8 cellular contexts compared by ENCODE assay signal in the genomic region with DNA sequence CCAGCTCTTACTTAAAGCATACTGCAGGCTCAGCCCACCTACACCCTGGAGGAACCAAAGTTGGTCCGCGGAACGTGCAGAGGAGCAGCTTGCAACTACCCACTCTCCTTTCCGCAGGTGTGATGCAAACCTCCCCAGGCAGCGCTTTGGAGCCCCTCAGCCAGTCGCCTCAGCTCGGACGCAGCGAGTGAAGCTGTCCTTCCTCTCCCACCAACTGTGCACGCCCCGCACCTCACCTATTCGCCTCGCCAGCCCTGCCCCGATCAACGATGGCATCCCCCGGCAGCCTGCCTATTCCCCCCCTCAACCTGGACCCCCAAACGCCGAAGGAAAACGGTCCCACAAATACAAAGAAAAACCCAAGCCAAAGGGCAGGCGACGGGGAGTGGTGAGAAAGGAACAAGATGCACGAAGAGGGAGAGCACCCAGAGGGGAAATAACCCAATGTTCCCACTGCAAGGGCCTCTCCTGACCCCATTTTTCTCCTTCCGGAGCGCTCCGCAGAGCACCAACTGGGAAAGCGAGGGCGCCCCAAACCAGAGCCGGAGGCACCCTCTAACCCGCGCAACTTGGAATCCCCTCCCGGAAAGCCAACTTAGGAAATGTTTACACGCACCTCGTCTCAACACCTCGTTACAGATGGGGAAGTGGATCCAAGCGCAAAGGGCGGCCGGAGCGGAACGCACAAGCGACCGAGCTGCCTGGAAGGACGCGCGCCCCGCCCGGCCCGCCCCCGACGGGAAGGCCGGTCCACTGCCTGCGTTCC. TPM values are rescaled to one million over a fixed set of nuclear protein-coding genes. Genes with fewer than 3 reads are reported as not detected.
A peak's percentile ranks its signal among the peaks of the same experiment; 100 is the strongest.
DNase-seq lines count a peak whose midpoint lies in the region; ATAC-seq and TF ChIP-seq lines count a peak whose summit lies in the region.

No MANE protein-coding gene starts in this region.

- H3K9me2 ChIP-seq in GM23338 (ENCODE audit: insufficient read depth): no peaks in the 10 kb centered on the region

- peaks cover 26% of the 10 kb centered on the region for H3K4me1 Mint-ChIP-seq in GM23338

- peaks cover 32% of the 10 kb centered on the region for H4K20me1 ChIP-seq in GM23338 (replicated peaks; ENCODE audit: insufficient read depth)

- peaks cover 23% of the 10 kb centered on the region for H3K4me1 ChIP-seq in GM23338 (ENCODE audit: insufficient read depth)

- peak overlapping the region; percentile 98 for H3K4me3 ChIP-seq in GM23338

- peaks cover 24% of the 10 kb centered on the region for H3K36me3 Mint-ChIP-seq in GM23338 (ENCODE audit: low read depth)

- H3K27ac Mint-ChIP-seq in GM23338: peak overlapping the region; percentile 84; the same call in 1 of the 2 replicates

- H2AFZ ChIP-seq in GM23338: peak overlapping the region; percentile 98

- peak overlapping the region; percentile 95 for H3K4me2 ChIP-seq in GM23338

- H3K79me2 ChIP-seq in GM23338 (replicated peaks; ENCODE audit: insufficient read depth): peaks cover 43% of the 10 kb centered on the region

- no peaks in the 10 kb centered on the region for H3K9me3 Mint-ChIP-seq in GM23338

- ATAC-seq in GM23338: peak; percentile 47
- peak; percentile 46 to 55 for ATAC-seq in activated CD4-positive, CD25-positive, alpha-beta regulatory T cell treated with anti-CD3 and anti-CD28 coated beads, Interleukin-2, amount 50 U/mL, for 24 hours

- 0 out of 2 replicates have a peak, but pooled peaks cover 5% of the 10 kb centered on the region for H3F3A ChIP-seq in GM23338 (replicated peaks; ENCODE audit: low read depth)

- no peaks in the 10 kb centered on the region for H3K27me3 ChIP-seq in GM23338 (ENCODE audit: insufficient read depth)

- peaks cover 16% of the 10 kb centered on the region for H3K27me3 Mint-ChIP-seq in GM23338 (ENCODE audit: insufficient read depth, low read depth, poor library complexity)

- H3K27ac ChIP-seq in GM23338 (ENCODE audit: low read depth): peak overlapping the region; percentile 90; the same call in 1 of the 2 replicates

- DNase-seq in GM10266 (ENCODE audit: extremely low spot score) (peak; percentile 59), GM23338 (ENCODE audit: low spot score) (peak; percentile 60), LHCN-M2 (ENCODE audit: low read depth) (peak; percentile 39), cerebellum (ENCODE audit: low spot score) (peak; percentile 47), kidney tubule cell (ENCODE audit: low spot score) (peak; percentile 40), NCI-H446 treated with DMSO at 0.1 percent for 48 hours (lab: John Stamatoyannopoulos, UW) (no peak)
- DNase-seq in stimulated activated CD4-positive, alpha-beta T cell treated with anti-CD3 and anti-CD28 coated beads, Interleukin-1b, Interleukin-23, amount 100 ng/mL, for 48 hours: peak; percentile 42

- H3K4me3 Mint-ChIP-seq in GM23338: peak overlapping the region; percentile 97

- no peaks in the 10 kb centered on the region for H3K36me3 ChIP-seq in GM23338 (ENCODE audit: insufficient read depth)

- TF ChIP-seq CTCF in GM10266 (IDR thresholded peaks at IDR 0.05; ENCODE audit: control insufficient read depth, insufficient read depth, low read depth, missing control alignments): no peak
- no peak for TF ChIP-seq CTCF in GM23338 (conservative IDR thresholded peaks at IDR 0.05; ENCODE audit: low read depth in 2 of 2)

TF ChIP-seq in GM23338, 12 proteins besides CTCF, POLR2A, EP300 and RAD21 (continues in another document):
- no peak for TF ChIP-seq EZH2phosphoT487 (IDR thresholded peaks at IDR 0.05; ENCODE audit: unreplicated experiment)
- no peak for TF ChIP-seq ZNF331 (CRISPR knock-in tag; IDR thresholded peaks at IDR 0.05; ENCODE audit: low read depth)
- no peak for TF ChIP-seq STAT1 (IDR thresholded peaks at IDR 0.05; ENCODE audit: unreplicated experiment)
- TF ChIP-seq JUNB (IDR thresholded peaks at IDR 0.05; ENCODE audit: unreplicated experiment): no peak
- no peak for TF ChIP-seq CREB1 (CRISPR knock-in tag; IDR thresholded peaks at IDR 0.05; ENCODE audit: low read depth)
- TF ChIP-seq, protein P1, sequence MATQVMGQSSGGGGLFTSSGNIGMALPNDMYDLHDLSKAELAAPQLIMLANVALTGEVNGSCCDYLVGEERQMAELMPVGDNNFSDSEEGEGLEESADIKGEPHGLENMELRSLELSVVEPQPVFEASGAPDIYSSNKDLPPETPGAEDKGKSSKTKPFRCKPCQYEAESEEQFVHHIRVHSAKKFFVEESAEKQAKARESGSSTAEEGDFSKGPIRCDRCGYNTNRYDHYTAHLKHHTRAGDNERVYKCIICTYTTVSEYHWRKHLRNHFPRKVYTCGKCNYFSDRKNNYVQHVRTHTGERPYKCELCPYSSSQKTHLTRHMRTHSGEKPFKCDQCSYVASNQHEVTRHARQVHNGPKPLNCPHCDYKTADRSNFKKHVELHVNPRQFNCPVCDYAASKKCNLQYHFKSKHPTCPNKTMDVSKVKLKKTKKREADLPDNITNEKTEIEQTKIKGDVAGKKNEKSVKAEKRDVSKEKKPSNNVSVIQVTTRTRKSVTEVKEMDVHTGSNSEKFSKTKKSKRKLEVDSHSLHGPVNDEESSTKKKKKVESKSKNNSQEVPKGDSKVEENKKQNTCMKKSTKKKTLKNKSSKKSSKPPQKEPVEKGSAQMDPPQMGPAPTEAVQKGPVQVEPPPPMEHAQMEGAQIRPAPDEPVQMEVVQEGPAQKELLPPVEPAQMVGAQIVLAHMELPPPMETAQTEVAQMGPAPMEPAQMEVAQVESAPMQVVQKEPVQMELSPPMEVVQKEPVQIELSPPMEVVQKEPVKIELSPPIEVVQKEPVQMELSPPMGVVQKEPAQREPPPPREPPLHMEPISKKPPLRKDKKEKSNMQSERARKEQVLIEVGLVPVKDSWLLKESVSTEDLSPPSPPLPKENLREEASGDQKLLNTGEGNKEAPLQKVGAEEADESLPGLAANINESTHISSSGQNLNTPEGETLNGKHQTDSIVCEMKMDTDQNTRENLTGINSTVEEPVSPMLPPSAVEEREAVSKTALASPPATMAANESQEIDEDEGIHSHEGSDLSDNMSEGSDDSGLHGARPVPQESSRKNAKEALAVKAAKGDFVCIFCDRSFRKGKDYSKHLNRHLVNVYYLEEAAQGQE (IDR thresholded peaks at IDR 0.05; ENCODE audit: unreplicated experiment): no peak
- no peak for TF ChIP-seq NANOG (IDR thresholded peaks at IDR 0.05; ENCODE audit: borderline replicate concordance)
- TF ChIP-seq, protein P2, sequence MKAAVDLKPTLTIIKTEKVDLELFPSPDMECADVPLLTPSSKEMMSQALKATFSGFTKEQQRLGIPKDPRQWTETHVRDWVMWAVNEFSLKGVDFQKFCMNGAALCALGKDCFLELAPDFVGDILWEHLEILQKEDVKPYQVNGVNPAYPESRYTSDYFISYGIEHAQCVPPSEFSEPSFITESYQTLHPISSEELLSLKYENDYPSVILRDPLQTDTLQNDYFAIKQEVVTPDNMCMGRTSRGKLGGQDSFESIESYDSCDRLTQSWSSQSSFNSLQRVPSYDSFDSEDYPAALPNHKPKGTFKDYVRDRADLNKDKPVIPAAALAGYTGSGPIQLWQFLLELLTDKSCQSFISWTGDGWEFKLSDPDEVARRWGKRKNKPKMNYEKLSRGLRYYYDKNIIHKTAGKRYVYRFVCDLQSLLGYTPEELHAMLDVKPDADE (IDR thresholded peaks at IDR 0.05): no peak
- no peak for TF ChIP-seq POLR2AphosphoS5 (IDR thresholded peaks at IDR 0.05; ENCODE audit: low read depth)
- TF ChIP-seq ZNF114 (CRISPR knock-in tag; IDR thresholded peaks at IDR 0.05): no peak
- TF ChIP-seq EZH2 (IDR thresholded peaks at IDR 0.05; ENCODE audit: low read depth, unreplicated experiment): no peak

RNA-seq across cellular contexts. Expression of a gene that starts 0.7 kb away (rescaled TPM):
- total RNA-seq in GM23338 (2014; rRNA removed; shearing (Covaris generic)): 67.3 and 68.7 TPM in 2 replicates
- 23.4 and 26.3 TPM in 2 replicates for polyA plus RNA-seq in GM23338 (2016; fragmentation: Nextera tagmentation; extraction: Ambion mirVana)
- 76.2 and 90.4 TPM in 2 replicates for total RNA-seq in LHCN-M2 (2014; rRNA removed)
- 62.5 TPM for polyA plus RNA-seq in LHCN-M2 (2012)
- 29.4 TPM for total RNA-seq in cerebellum

RNA-seq across cellular contexts. Expression of a gene that starts 0.7 kb away (rescaled TPM):
- total RNA-seq in GM23338 (2014; rRNA removed; shearing (Covaris generic)): 7.2 and 7.5 TPM in 2 replicates
- 0.92 and 1.0 TPM in 2 replicates for polyA plus RNA-seq in GM23338 (2016; fragmentation: Nextera tagmentation; extraction: Ambion mirVana)
- total RNA-seq in LHCN-M2 (2014; rRNA removed): 3.7 and 4.2 TPM in 2 replicates
- polyA plus RNA-seq in LHCN-M2 (2012): 1.2 TPM
- 10.5 TPM for total RNA-seq in cerebellum

RNA-seq across cellular contexts. Expression of a gene that starts 17.5 kb away (rescaled TPM):
- 185 and 210 TPM in 2 replicates for total RNA-seq in GM23338 (2014; rRNA removed; shearing (Covaris generic))
- 71.9 and 75.3 TPM in 2 replicates for polyA plus RNA-seq in GM23338 (2016; fragmentation: Nextera tagmentation; extraction: Ambion mirVana)
- 287 and 368 TPM in 2 replicates for total RNA-seq in LHCN-M2 (2014; rRNA removed)
- 230 TPM for polyA plus RNA-seq in LHCN-M2 (2012)
- 23.8 TPM for total RNA-seq in cerebellum
